Comparison of ENCODE assay signal across 8 cellular contexts in genomic region chr12:53180931-53181645, GRCh38.
DNase-seq lines count a peak whose midpoint lies in the region; ATAC-seq lines count a peak whose summit lies in the region.

No MANE protein-coding gene starts in this region.

- DNase-seq in DMS79 (lab: John Stamatoyannopoulos, UW): peak; percentile 28
- DNase-seq in DMS79 treated with DMSO at 0.1 percent for 48 hours (lab: John Stamatoyannopoulos, UW): no peak
- DNase-seq in NCI-H1694 (lab: John Stamatoyannopoulos, UW): peak; percentile 38
- DNase-seq in UCSD-AML1 (lab: John Stamatoyannopoulos, UW; ENCODE audit: unreplicated experiment): peak; percentile 91
- peak in 41 of 61 donors; percentile 37 to 97 (median 83) for DNase-seq in caudate nucleus (lab: John Stamatoyannopoulos, UW)
- peak; percentile 94 for DNase-seq in islet precursor cell
- peak; percentile 61 to 70 for DNase-seq in stimulated activated CD4-positive, alpha-beta T cell treated with anti-CD3 and anti-CD28 coated beads, Interleukin-15, amount 100 ng/mL, for 1 hour (ENCODE audit: low read depth in 1 of 2, low spot score in 1 of 2)

- peak overlapping the region; percentile 95 for H3K27ac ChIP-seq in caudate nucleus (ENCODE audit: low read depth, low read length)

- ATAC-seq in HG02798 (IDR thresholded peaks at IDR 0.05; ENCODE audit: poor library complexity, unreplicated experiment): peak; percentile 54
